ENCODE assay signal across 9 cellular contexts in the genomic region with DNA sequence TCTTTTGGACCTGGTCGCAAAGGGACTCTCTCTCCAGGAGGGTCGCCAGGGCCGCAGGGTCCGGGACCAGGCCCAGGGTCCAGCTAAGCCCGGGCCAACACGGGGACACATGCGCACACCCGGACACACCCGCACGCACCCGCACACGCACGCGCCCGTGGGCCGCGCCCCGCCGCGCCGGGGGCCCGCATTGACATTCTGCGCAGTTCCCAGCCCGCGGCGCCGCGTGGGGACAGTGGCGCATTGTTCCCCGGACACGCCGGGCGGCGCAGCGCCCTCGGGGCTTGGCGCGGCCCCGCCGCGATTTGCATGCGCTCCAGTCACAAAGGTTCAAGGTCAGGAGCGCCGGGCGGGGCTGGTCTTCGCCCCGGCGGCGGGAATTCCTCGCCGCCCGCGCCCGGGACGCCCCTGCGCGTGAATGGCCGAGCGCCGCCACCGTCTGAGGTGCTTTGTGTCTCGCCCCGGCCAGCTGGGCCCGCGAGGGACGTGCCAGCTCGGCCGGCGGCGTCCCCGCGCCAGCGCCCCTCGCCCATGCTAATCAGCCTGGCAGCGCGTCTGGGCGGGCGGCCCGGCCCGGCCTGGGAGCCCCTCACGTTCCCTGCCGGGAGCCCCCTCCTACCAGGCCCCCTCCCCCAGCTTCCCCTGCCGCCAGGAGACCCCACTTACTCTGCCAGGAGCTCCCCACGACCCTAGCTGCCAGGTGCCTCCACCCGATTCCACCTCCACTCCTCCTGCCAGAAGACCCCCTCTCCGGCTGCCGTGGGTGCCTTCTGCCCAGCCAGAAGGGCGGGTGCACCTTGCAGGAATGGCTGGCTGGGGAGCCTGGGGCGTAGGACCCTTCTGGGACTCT. TPM values are rescaled to one million over a fixed set of nuclear protein-coding genes. Genes with fewer than 3 reads are reported as not detected.
A peak's percentile ranks its signal among the peaks of the same experiment; 100 is the strongest.
DNase-seq lines count a peak whose midpoint lies in the region; ATAC-seq, FAIRE-seq and TF ChIP-seq lines count a peak whose summit lies in the region.
"Had no signal": no experiment of that assay in that cellular context is flagged by ENCODE, and none has a peak within 500 bp of the region (broad histone marks: within the 10 kb centered on the region; RNA-seq: fewer than 3 reads in every experiment).

No MANE protein-coding gene starts in this region.

- H4K20me1 ChIP-seq in astrocyte (ENCODE audit: insufficient read depth, low read length), result no peaks in the 10 kb centered on the region

- H3K4me1 Mint-ChIP-seq in astrocyte (ENCODE audit: low read depth, unreplicated experiment), result peaks cover 4% of the 10 kb centered on the region

- no peaks in the 10 kb centered on the region; the same call in 1 of the 2 replicates for H3K4me1 ChIP-seq in ES-I3 (ENCODE audit: insufficient read depth, low read length)
- H3K4me1 ChIP-seq in astrocyte (ENCODE audit: insufficient read depth, low read length), result peaks cover 25% of the 10 kb centered on the region
- peaks cover 6% of the 10 kb centered on the region for H3K4me1 ChIP-seq in iPS-15b (ENCODE audit: control insufficient read depth, insufficient read depth, low read length)

- TF ChIP-seq CTCF in astrocyte (IDR thresholded peaks at IDR 0.05; ENCODE audit: insufficient read depth, low read depth, low read length), result no peak

- ATAC-seq in GM21576 (IDR thresholded peaks at IDR 0.05; ENCODE audit: unreplicated experiment) (no peak), HG03097 (IDR thresholded peaks at IDR 0.05; ENCODE audit: low FRiP score, unreplicated experiment) (no peak), GM18520 (IDR thresholded peaks at IDR 0.05; ENCODE audit: unreplicated experiment) (no peak)

- peak overlapping the region; percentile 76 for H3K4me3 Mint-ChIP-seq in astrocyte (ENCODE audit: unreplicated experiment)
- H3K4me3 Mint-ChIP-seq: T-helper 1 cell treated with Interleukin-12 subunit alpha and Interleukin-12 subunit beta and Interleukin-4 antibody, amounts not matched to agents 30 μg/mL and 1 μg/mL, for 36 hours had no signal

- DNase-seq in astrocyte (ENCODE audit: low read depth) (no peak), putamen (ENCODE audit: low spot score) (peak; percentile 90), AG08396 (ENCODE audit: low spot score) (no peak)

- no peak for FAIRE-seq in astrocyte (lab: Jason Lieb, UNC)

- H3K9me3 ChIP-seq in ES-I3 (ENCODE audit: control insufficient read depth, insufficient read depth, low read length), result no peaks in the 10 kb centered on the region
- H3K9me3 ChIP-seq in astrocyte (ENCODE audit: insufficient read depth, low read depth, low read length), result no peaks in the 10 kb centered on the region
- no peaks in the 10 kb centered on the region for H3K9me3 ChIP-seq in iPS-15b (ENCODE audit: control insufficient read depth, insufficient read depth, low read length)

- H3K79me2 ChIP-seq in astrocyte (ENCODE audit: insufficient read depth, low read length), result no peaks in the 10 kb centered on the region

- H3K4me3 ChIP-seq in astrocyte (ENCODE audit: insufficient read depth, low read depth, low read length) (peak overlapping the region; percentile 47), iPS-15b (ENCODE audit: low read depth, low read length) (peak overlapping the region; percentile 45)

- H3K36me3 ChIP-seq in ES-I3 (ENCODE audit: insufficient read depth, low read length) (no peaks in the 10 kb centered on the region), astrocyte (ENCODE audit: insufficient read depth, low read length) (no peaks in the 10 kb centered on the region), iPS-15b (ENCODE audit: control insufficient read depth, insufficient read depth, low read length) (no peaks in the 10 kb centered on the region)

- no peak overlapping the region for H3K27ac Mint-ChIP-seq in astrocyte (ENCODE audit: unreplicated experiment)
- H3K27ac Mint-ChIP-seq: T-helper 1 cell treated with Interleukin-12 subunit alpha and Interleukin-12 subunit beta and Interleukin-4 antibody, amounts not matched to agents 30 μg/mL and 1 μg/mL, for 36 hours had no signal

- no peaks in the 10 kb centered on the region for H3K27me3 ChIP-seq in astrocyte (ENCODE audit: insufficient read depth, low read length)
- peaks cover 41% of the 10 kb centered on the region for H3K27me3 ChIP-seq in iPS-15b (ENCODE audit: control insufficient read depth, insufficient read depth, low read length)

- H2AFZ ChIP-seq in astrocyte (ENCODE audit: low read depth, low read length), result peak overlapping the region; percentile 84

- H3K9ac ChIP-seq in ES-I3 (ENCODE audit: low read depth, low read length), result peak overlapping the region; percentile 54
- H3K9ac ChIP-seq in astrocyte (ENCODE audit: low read length), result peak overlapping the region; percentile 70
- no peak overlapping the region for H3K9ac ChIP-seq in iPS-15b (ENCODE audit: low read depth, low read length)

- no peak overlapping the region for H3K27ac ChIP-seq in astrocyte (ENCODE audit: low read depth, low read length)

- H3K9me3 Mint-ChIP-seq in astrocyte (ENCODE audit: unreplicated experiment), result no peaks in the 10 kb centered on the region
- H3K9me3 Mint-ChIP-seq: T-helper 1 cell treated with Interleukin-12 subunit alpha and Interleukin-12 subunit beta and Interleukin-4 antibody, amounts not matched to agents 30 μg/mL and 1 μg/mL, for 36 hours had no signal

- peaks cover 42% of the 10 kb centered on the region for H3K27me3 Mint-ChIP-seq in astrocyte (ENCODE audit: low read depth, unreplicated experiment)

- peak overlapping the region; percentile 85 for H3K4me2 ChIP-seq in astrocyte (ENCODE audit: low read length)

- no peaks in the 10 kb centered on the region for H3K36me3 Mint-ChIP-seq in astrocyte (ENCODE audit: low read depth, unreplicated experiment)

RNA-seq across cellular contexts. Expression of a gene that starts 50.5 kb away (rescaled TPM):
- total RNA-seq in astrocyte, result 1.6 and 1.7 TPM in 2 replicates
